In genomic region chr19:40818480-40819399, GRCh38 we compare ENCODE assay signal across 8 cellular contexts. TPM values are rescaled to one million over a fixed set of nuclear protein-coding genes. Genes with fewer than 3 reads are reported as not detected.
DNase-seq lines count a peak whose midpoint lies in the region; ATAC-seq and TF ChIP-seq lines count a peak whose summit lies in the region.
"Not testable (repeated sequence)": the region's sequence is repeated elsewhere in the genome, so short reads cannot be mapped to it uniquely, and the experiment has no call there.

No MANE protein-coding gene starts in this region.

- not testable (repeated sequence) for TF ChIP-seq CTCF in mammary epithelial cell (conservative IDR thresholded peaks at IDR 0.05 in 1 of 2, IDR thresholded peaks at IDR 0.05 in 1 of 2; ENCODE audit: extremely low read depth in 1 of 2, insufficient read depth in 1 of 2, low read depth in 1 of 2, low read length in 2 of 2)
- TF ChIP-seq CTCF in parathyroid adenoma (IDR thresholded peaks at IDR 0.05): peak; percentile 37

- not testable (repeated sequence) for H3K36me3 ChIP-seq in mammary epithelial cell (ENCODE audit: insufficient read depth, low read length); parathyroid adenoma (ENCODE audit: control insufficient read depth, insufficient read depth, low read length)

- H2AFZ ChIP-seq in mammary epithelial cell (ENCODE audit: low read depth, low read length): not testable (repeated sequence)
- H2AFZ ChIP-seq in parathyroid adenoma: peak overlapping the region; percentile 81

- dilution Hi-C loops in mammary epithelial cell (cut with HindIII; ENCODE audit: low sequenced_read_pairs): not testable (repeated sequence)

- not testable (repeated sequence) for H3K79me2 ChIP-seq in mammary epithelial cell (ENCODE audit: insufficient read depth, low read length); parathyroid adenoma

- peaks cover 16% of the 10 kb centered on the region for H3K27me3 Mint-ChIP-seq in activated CD4-positive, alpha-beta memory T cell treated with anti-CD3 and anti-CD28 coated beads, Interleukin-2, amount 10 ng/mL, durations not matched to agents 7 days and 5 days
- not testable (repeated sequence) for H3K27me3 Mint-ChIP-seq in stimulated activated naive CD8-positive, alpha-beta T cell treated with anti-CD3 and anti-CD28 coated beads, Interleukin-15, Interleukin-2, amounts not matched to agents 100 ng/mL and 50 ng/mL, for 24 hours

- CTCF ChIA-PET in activated CD4-positive, alpha-beta memory T cell treated with anti-CD3 and anti-CD28 coated beads, Interleukin-2, amount 10 ng/mL, durations not matched to agents 7 days and 5 days (lab: Charles Lee): interaction anchor here (0.8 to 3.1 kb wide), 12 partner anchors 13 to 935 kb away, joined by 3 to 56 read pairs (median 5); partner anchors contain the start of genes ACTMAP, EGLN2 and SNRPA
- CTCF ChIA-PET in mammary epithelial cell (lab: Charles Lee; ENCODE audit: low non-redundant PET): interaction anchor here (0.7 kb wide), 1 partner anchor 102 kb away, joined by 4 read pairs; no protein-coding TSS in a partner anchor

- not testable (repeated sequence) for H3K27me3 ChIP-seq in mammary epithelial cell (ENCODE audit: insufficient read depth, low read length); parathyroid adenoma (ENCODE audit: control insufficient read depth, insufficient read depth, low read length)

- H3K36me3 Mint-ChIP-seq in activated CD4-positive, alpha-beta memory T cell treated with anti-CD3 and anti-CD28 coated beads, Interleukin-2, amount 10 ng/mL, durations not matched to agents 7 days and 5 days (ENCODE audit: low read depth); stimulated activated naive CD8-positive, alpha-beta T cell treated with anti-CD3 and anti-CD28 coated beads, Interleukin-15, Interleukin-2, amounts not matched to agents 100 ng/mL and 50 ng/mL, for 24 hours (ENCODE audit: low read depth): not testable (repeated sequence)

- H3K4me3 Mint-ChIP-seq in activated CD4-positive, alpha-beta memory T cell treated with anti-CD3 and anti-CD28 coated beads, Interleukin-2, amount 10 ng/mL, durations not matched to agents 7 days and 5 days: peak overlapping the region; percentile 65
- H3K4me3 Mint-ChIP-seq in stimulated activated naive CD8-positive, alpha-beta T cell treated with anti-CD3 and anti-CD28 coated beads, Interleukin-15, Interleukin-2, amounts not matched to agents 100 ng/mL and 50 ng/mL, for 24 hours: peak overlapping the region; percentile 61

- DNase-seq in DMS53 treated with DMSO at 0.1 percent for 48 hours (lab: John Stamatoyannopoulos, UW; ENCODE audit: unreplicated experiment): peak; percentile 43
- peak; percentile 15 to 16 for DNase-seq in NOMO-1 (lab: John Stamatoyannopoulos, UW; ENCODE audit: unreplicated experiment in 2 of 2)
- peak; percentile 70 for DNase-seq in activated CD4-positive, alpha-beta memory T cell treated with anti-CD3 and anti-CD28 coated beads, Interleukin-2, amount 10 ng/mL, durations not matched to agents 7 days and 5 days
- DNase-seq in mammary epithelial cell: peak; percentile 41
- DNase-seq in hypothalamus (lab: John Stamatoyannopoulos, UW): peak in 30 of 51 donors; percentile 20 to 80 (median 52)

- POLR2A ChIA-PET in activated CD4-positive, alpha-beta memory T cell treated with anti-CD3 and anti-CD28 coated beads, Interleukin-2, amount 10 ng/mL, durations not matched to agents 7 days and 5 days (lab: Charles Lee): interaction anchor here (0.9 to 2.9 kb wide), 5 partner anchors 12 to 156 kb away, joined by 3 to 15 read pairs (median 3); partner anchors contain the start of genes EGLN2 and RAB4B

- peak; percentile 59 for ATAC-seq in HG03175 (IDR thresholded peaks at IDR 0.05; ENCODE audit: unreplicated experiment)

- not testable (repeated sequence) for H3K4me3 ChIP-seq in mammary epithelial cell (replicated peaks in 1 of 3; ENCODE audit: insufficient read depth in 1 of 3, low read depth in 2 of 3, low read length in 3 of 3); parathyroid adenoma (ENCODE audit: low read depth, low read length)

- H3K4me1 ChIP-seq in mammary epithelial cell (ENCODE audit: insufficient read depth, low read length); parathyroid adenoma: not testable (repeated sequence)

- in situ Hi-C loops in mammary epithelial cell (cut with MboI; ENCODE audit: low sequenced_read_pairs in 2 of 2): loop anchor here in 1 of 2 donors (10.0 kb wide), 1 partner anchor 164 kb away; no protein-coding TSS in a partner anchor

- intact Hi-C loops in mammary epithelial cell (cut with micrococcal nuclease): loop anchor here (1.0 kb wide), 1 partner anchor 156 kb away; no protein-coding TSS in a partner anchor

- H3K9ac ChIP-seq in mammary epithelial cell (ENCODE audit: insufficient read depth, low read length); parathyroid adenoma: not testable (repeated sequence)

- H4K20me1 ChIP-seq in mammary epithelial cell (ENCODE audit: insufficient read depth, low read length): not testable (repeated sequence)

- peaks cover 24% of the 10 kb centered on the region for H3K4me1 Mint-ChIP-seq in activated CD4-positive, alpha-beta memory T cell treated with anti-CD3 and anti-CD28 coated beads, Interleukin-2, amount 10 ng/mL, durations not matched to agents 7 days and 5 days
- H3K4me1 Mint-ChIP-seq in stimulated activated naive CD8-positive, alpha-beta T cell treated with anti-CD3 and anti-CD28 coated beads, Interleukin-15, Interleukin-2, amounts not matched to agents 100 ng/mL and 50 ng/mL, for 24 hours (ENCODE audit: low read depth): peaks cover 32% of the 10 kb centered on the region

- not testable (repeated sequence) for H3K9me3 ChIP-seq in mammary epithelial cell (replicated peaks; ENCODE audit: insufficient read depth, low read length); parathyroid adenoma (ENCODE audit: control insufficient read depth, low read length)

- H3K9me3 Mint-ChIP-seq in activated CD4-positive, alpha-beta memory T cell treated with anti-CD3 and anti-CD28 coated beads, Interleukin-2, amount 10 ng/mL, durations not matched to agents 7 days and 5 days; stimulated activated naive CD8-positive, alpha-beta T cell treated with anti-CD3 and anti-CD28 coated beads, Interleukin-15, Interleukin-2, amounts not matched to agents 100 ng/mL and 50 ng/mL, for 24 hours: not testable (repeated sequence)

- H3K4me2 ChIP-seq in mammary epithelial cell (ENCODE audit: insufficient read depth, low read depth, low read length) (peak overlapping the region; percentile 45), parathyroid adenoma (ENCODE audit: low read length) (peak overlapping the region; percentile 51)

- not testable (repeated sequence) for BruUV-seq in mammary epithelial cell (replicated peaks; lab: Mats Ljungman, UMichigan)

- not testable (repeated sequence) for H3K27ac ChIP-seq in mammary epithelial cell (ENCODE audit: insufficient read depth, low read depth, low read length); parathyroid adenoma

- H3K27ac Mint-ChIP-seq in activated CD4-positive, alpha-beta memory T cell treated with anti-CD3 and anti-CD28 coated beads, Interleukin-2, amount 10 ng/mL, durations not matched to agents 7 days and 5 days: peak overlapping the region; percentile 61
- peak overlapping the region; percentile 32 for H3K27ac Mint-ChIP-seq in stimulated activated naive CD8-positive, alpha-beta T cell treated with anti-CD3 and anti-CD28 coated beads, Interleukin-15, Interleukin-2, amounts not matched to agents 100 ng/mL and 50 ng/mL, for 24 hours

- 75% methylated on average over 14 of the region's 36 CpGs for WGBS in mammary epithelial cell (ENCODE audit: low coverage, missing lambda C conversion rate)

RNA-seq across cellular contexts. Expression of gene EGLN2, which starts 19.7 kb away (rescaled TPM):
- total RNA-seq in activated CD4-positive, alpha-beta memory T cell treated with anti-CD3 and anti-CD28 coated beads, Interleukin-2, amount 10 ng/mL, durations not matched to agents 7 days and 5 days: 100 to 1,000 TPM; 127 to 128 TPM
- total RNA-seq in mammary epithelial cell: 10 to 100 TPM; 59.7 to 82.3 TPM
- 46.7 TPM for polyA plus RNA-seq in mammary epithelial cell
- 134 TPM for polyA minus RNA-seq in mammary epithelial cell

RNA-seq across cellular contexts. Expression of gene CYP2A6, which starts 31.5 kb away (rescaled TPM):
- total RNA-seq in activated CD4-positive, alpha-beta memory T cell treated with anti-CD3 and anti-CD28 coated beads, Interleukin-2, amount 10 ng/mL, durations not matched to agents 7 days and 5 days: not detected
- not detected for total RNA-seq in mammary epithelial cell
- polyA plus RNA-seq in mammary epithelial cell: not detected
- not detected for polyA minus RNA-seq in mammary epithelial cell

RNA-seq across cellular contexts. Expression of gene RAB4B, which starts 40.7 kb away (rescaled TPM):
- total RNA-seq in activated CD4-positive, alpha-beta memory T cell treated with anti-CD3 and anti-CD28 coated beads, Interleukin-2, amount 10 ng/mL, durations not matched to agents 7 days and 5 days: 10 to 100 TPM; 65.7 to 68.3 TPM
- total RNA-seq in mammary epithelial cell: 10 to 100 TPM in 1 of 2 donors, 1 to 10 TPM in 1; 9.0 to 23.5 TPM
- polyA plus RNA-seq in mammary epithelial cell: 10.0 TPM
- 12.0 TPM for polyA minus RNA-seq in mammary epithelial cell

RNA-seq across cellular contexts. Expression of gene MIA, which starts 43.4 kb away (rescaled TPM):
- not detected for total RNA-seq in activated CD4-positive, alpha-beta memory T cell treated with anti-CD3 and anti-CD28 coated beads, Interleukin-2, amount 10 ng/mL, durations not matched to agents 7 days and 5 days
- total RNA-seq in mammary epithelial cell: 100 to 1,000 TPM; 106 to 107 TPM
- polyA plus RNA-seq in mammary epithelial cell: 166 TPM
- polyA minus RNA-seq in mammary epithelial cell: 99.5 TPM

Comparison
In these comparisons a context has a peak if more than half of its experiments do, and no peak if none do; other contexts are left out.
1. DNase-seq: peak in every context shown above with its lines; median percentile 70 in activated CD4-positive, alpha-beta memory T cell treated with anti-CD3 and anti-CD28 coated beads, Interleukin-2, amount 10 ng/mL, durations not matched to agents 7 days and 5 days; 52 in hypothalamus; 43 in DMS53 treated with DMSO at 0.1 percent for 48 hours; 41 in mammary epithelial cell; 16 in NOMO-1.